ENCODE assay signal across 17 cellular contexts in genomic region chr3:52689151-52689550, GRCh38. TPM values are rescaled to one million over a fixed set of nuclear protein-coding genes. Genes with fewer than 3 reads are reported as not detected.
DNase-seq lines count a peak whose midpoint lies in the region; ATAC-seq and TF ChIP-seq lines count a peak whose summit lies in the region.
"Had no signal": no experiment of that assay in that cellular context is flagged by ENCODE, and none has a peak within 500 bp of the region (broad histone marks: within the 10 kb centered on the region; RNA-seq: fewer than 3 reads in every experiment).

No MANE protein-coding gene starts in this region.

- H3K36me3 Mint-ChIP-seq in activated T-cell treated with anti-CD3 and anti-CD28 coated beads, Interleukin-2, amount 50 U/mL, for 4 hours (ENCODE audit: insufficient read depth), result peaks cover 68% of the 10 kb centered on the region
- H3K36me3 Mint-ChIP-seq in chondrocyte (ENCODE audit: low read depth), result peaks cover 37% of the 10 kb centered on the region

- peak overlapping the region; percentile 93 for H3K4me3 Mint-ChIP-seq in activated T-cell treated with anti-CD3 and anti-CD28 coated beads, Interleukin-2, amount 50 U/mL, for 4 hours
- no peak overlapping the region for H3K4me3 Mint-ChIP-seq in chondrocyte (ENCODE audit: unreplicated experiment)

- H3K27ac Mint-ChIP-seq in chondrocyte (ENCODE audit: unreplicated experiment), result peak overlapping the region; percentile 61
- H3K27ac Mint-ChIP-seq: nephron had no signal

- H3K9me3 ChIP-seq in smooth muscle cell (replicated peaks; ENCODE audit: low read depth), result no peaks in the 10 kb centered on the region
- H3K9me3 ChIP-seq: thyroid gland had no signal

- peaks cover 28% of the 10 kb centered on the region for H3K36me3 ChIP-seq in smooth muscle cell (ENCODE audit: low read depth)

- H3F3A ChIP-seq in smooth muscle cell (ENCODE audit: low read depth), result peaks cover 39% of the 10 kb centered on the region

- peak overlapping the region; percentile 7 for H3K4me3 ChIP-seq in NB4 (ENCODE audit: low read depth, low read length)
- H3K4me3 ChIP-seq in smooth muscle cell, result no peak overlapping the region
- H3K4me3 ChIP-seq: thyroid gland had no signal

- H3K4me1 Mint-ChIP-seq in activated T-cell treated with anti-CD3 and anti-CD28 coated beads, Interleukin-2, amount 50 U/mL, for 4 hours (ENCODE audit: low read depth), result peaks cover 66% of the 10 kb centered on the region
- H3K4me1 Mint-ChIP-seq in chondrocyte (ENCODE audit: low read depth), result peaks cover 52% of the 10 kb centered on the region

- TF ChIP-seq CTCF in NB4 (IDR thresholded peaks at IDR 0.05; ENCODE audit: low read depth, low read length), result no peak
- TF ChIP-seq CTCF in chondrocyte (IDR thresholded peaks at IDR 0.05), result no peak
- no peak for TF ChIP-seq CTCF in smooth muscle cell (IDR thresholded peaks at IDR 0.05; ENCODE audit: borderline replicate concordance, insufficient read depth, poor library complexity, severe bottlenecking)

- H3K27me3 Mint-ChIP-seq in activated T-cell treated with anti-CD3 and anti-CD28 coated beads, Interleukin-2, amount 50 U/mL, for 4 hours (ENCODE audit: low read depth), result no peaks in the 10 kb centered on the region
- H3K27me3 Mint-ChIP-seq in chondrocyte (ENCODE audit: low read depth), result no peaks in the 10 kb centered on the region

- H4K20me1 ChIP-seq in smooth muscle cell (ENCODE audit: low read depth), result peaks cover 12% of the 10 kb centered on the region

- no peak for DNase-seq in activated T-cell treated with anti-CD3 and anti-CD28 coated beads, Interleukin-2, amount 50 U/mL, for 4 hours
- no peak for DNase-seq in activated T-cell treated with anti-CD3 and anti-CD28 coated beads, Interleukin-2, amount 50 U/mL, for 48 hours
- no peak for DNase-seq in NB4 (ENCODE audit: low read depth)
- DNase-seq in chondrocyte (ENCODE audit: low spot score), result no peak
- DNase-seq in smooth muscle cell (lab: John Stamatoyannopoulos, UW; ENCODE audit: unreplicated experiment), result no peak
- no peak for DNase-seq in DMS79 (lab: John Stamatoyannopoulos, UW)
- DNase-seq in pons (ENCODE audit: low spot score), result no peak
- DNase-seq: activated CD4-positive, CD25-positive, alpha-beta regulatory T cell treated with anti-CD3 and anti-CD28 coated beads, Interleukin-2, amount 50 U/mL, for 72 hours; activated gamma-delta T cell treated with Interleukin-2 at 50 U/mL for 16 hours; foreskin melanocyte; left ventricle myocardium superior; NCI-H774; T-helper 1 cell; thyroid gland had no signal

- no peaks in the 10 kb centered on the region for H3K9me3 Mint-ChIP-seq in activated T-cell treated with anti-CD3 and anti-CD28 coated beads, Interleukin-2, amount 50 U/mL, for 4 hours
- H3K9me3 Mint-ChIP-seq in chondrocyte (ENCODE audit: low read depth), result no peaks in the 10 kb centered on the region
- H3K9me3 Mint-ChIP-seq: nephron had no signal

- no peak for TF ChIP-seq POLR2A in NB4 (IDR thresholded peaks at IDR 0.05; ENCODE audit: extremely low read depth, insufficient read length)

- ATAC-seq in activated T-cell treated with anti-CD3 and anti-CD28 coated beads, Interleukin-2, amount 50 U/mL, for 4 hours, result no peak
- no peak for ATAC-seq in HG02973 (IDR thresholded peaks at IDR 0.05; ENCODE audit: unreplicated experiment)
- ATAC-seq: left ventricle myocardium superior had no signal

- H3K4me2 ChIP-seq in smooth muscle cell, result no peak overlapping the region

- WGBS in smooth muscle cell (ENCODE audit: low lambda C conversion rate), result 89% methylated on average over 3 of the region's 3 CpGs

- H2AFZ ChIP-seq in smooth muscle cell (ENCODE audit: low read depth), result no peak overlapping the region

- peaks cover 54% of the 10 kb centered on the region for H3K79me2 ChIP-seq in smooth muscle cell (ENCODE audit: low read depth)

- H3K27me3 ChIP-seq in smooth muscle cell (ENCODE audit: low read depth), result no peaks in the 10 kb centered on the region
- H3K27me3 ChIP-seq: thyroid gland had no signal

- H3K27ac ChIP-seq in smooth muscle cell (ENCODE audit: low read depth), result peak overlapping the region; percentile 96
- H3K27ac ChIP-seq: RWPE1, thyroid gland had no signal

- no peak overlapping the region for H3K9ac ChIP-seq in smooth muscle cell (ENCODE audit: low read depth)

- H3K4me1 ChIP-seq in smooth muscle cell (ENCODE audit: low read depth), result peaks cover 24% of the 10 kb centered on the region

RNA-seq across cellular contexts. Expression of gene GNL3, which starts 3.3 kb away (rescaled TPM):
- 100 to 1,000 TPM; 324 to 336 (median 330) TPM for total RNA-seq in activated T-cell treated with anti-CD3 and anti-CD28 coated beads, Interleukin-2, amount 50 U/mL, for 4 hours
- 61.5 to 91.9 TPM (median 66.4 TPM) in 3 replicates for total RNA-seq in chondrocyte
- total RNA-seq in smooth muscle cell, result 131 and 146 TPM in 2 replicates
- 89.4 and 106 TPM in 2 replicates for polyA plus RNA-seq in smooth muscle cell

RNA-seq across cellular contexts. Expression of gene PBRM1, which starts 3.4 kb away (rescaled TPM):
- total RNA-seq in activated T-cell treated with anti-CD3 and anti-CD28 coated beads, Interleukin-2, amount 50 U/mL, for 4 hours, result 10 to 100 TPM; 55.9 to 65.2 (median 64.4) TPM
- total RNA-seq in chondrocyte (66.1 to 76.0 TPM (median 69.0 TPM) in 3 replicates), smooth muscle cell (56.4 and 62.8 TPM in 2 replicates)
- 27.6 and 28.9 TPM in 2 replicates for polyA plus RNA-seq in smooth muscle cell

RNA-seq across cellular contexts. Expression of gene GLT8D1, which starts 16.4 kb away (rescaled TPM):
- 10 to 100 TPM; 30.1 to 31.9 (median 30.6) TPM for total RNA-seq in activated T-cell treated with anti-CD3 and anti-CD28 coated beads, Interleukin-2, amount 50 U/mL, for 4 hours
- total RNA-seq in chondrocyte (90.7 to 124 TPM (median 91.2 TPM) in 3 replicates), smooth muscle cell (110 and 151 TPM in 2 replicates)
- 126 and 133 TPM in 2 replicates for polyA plus RNA-seq in smooth muscle cell

RNA-seq across cellular contexts. Expression of gene SPCS1, which starts 16.8 kb away (rescaled TPM):
- total RNA-seq in activated T-cell treated with anti-CD3 and anti-CD28 coated beads, Interleukin-2, amount 50 U/mL, for 4 hours, result 100 to 1,000 TPM; 150 to 171 (median 151) TPM
- total RNA-seq in chondrocyte (106 to 135 TPM (median 110 TPM) in 3 replicates), smooth muscle cell (301 and 409 TPM in 2 replicates)
- 328 and 329 TPM in 2 replicates for polyA plus RNA-seq in smooth muscle cell
